ENCODE assay signal across 9 cellular contexts in genomic region chr14:58296731-58297130, GRCh38. TPM values are rescaled to one million over a fixed set of nuclear protein-coding genes. Genes with fewer than 3 reads are reported as not detected.
DNase-seq lines count a peak whose midpoint lies in the region; ATAC-seq and TF ChIP-seq lines count a peak whose summit lies in the region.
"Had no signal": no experiment of that assay in that cellular context is flagged by ENCODE, and none has a peak within 500 bp of the region (broad histone marks: within the 10 kb centered on the region; RNA-seq: fewer than 3 reads in every experiment).

No MANE protein-coding gene starts in this region.

- CTCF ChIA-PET in HCT116 (lab: Charles Lee), result no interaction called here

- H3K27ac ChIP-seq in HCT116 (ENCODE audit: low read depth, low read length) (peak overlapping the region; percentile 83; the same call in 1 of the 2 replicates), WERI-Rb-1 (peak overlapping the region; percentile 99), thoracic aorta (peak overlapping the region; percentile 89 to 98), substantia nigra (ENCODE audit: low read depth, low read length, poor library complexity, severe bottlenecking) (no peak overlapping the region)

- H3K9ac ChIP-seq in HCT116 (ENCODE audit: low read length), result peak overlapping the region; percentile 82

- peaks cover 15 to 23% of the 10 kb centered on the region in 2 experiments; a peak in 3 of 4 replicates for H3K36me3 ChIP-seq in HCT116 (ENCODE audit: control insufficient read depth in 1 of 2, insufficient read depth in 2 of 2, low read length in 2 of 2)
- H3K36me3 ChIP-seq in WERI-Rb-1, result peaks cover 45% of the 10 kb centered on the region
- H3K36me3 ChIP-seq in thoracic aorta, result peaks cover 15% of the 10 kb centered on the region

- TF ChIP-seq CTCF in HCT116 (IDR thresholded peaks at IDR 0.05 in 2 of 3, conservative IDR thresholded peaks at IDR 0.05 in 1 of 3; ENCODE audit: borderline replicate concordance in 1 of 3, insufficient read depth in 1 of 3, low read depth in 2 of 3, low read length in 2 of 3) (no peak), WERI-Rb-1 (IDR thresholded peaks at IDR 0.05; ENCODE audit: low read depth, low read length) (no peak), thoracic aorta (IDR thresholded peaks at IDR 0.05) (no peak)

- H3K27me3 ChIP-seq in HCT116 (ENCODE audit: insufficient read depth, low read length) (no peaks in the 10 kb centered on the region), WERI-Rb-1 (ENCODE audit: insufficient read depth, low read depth, severe bottlenecking) (no peaks in the 10 kb centered on the region), thoracic aorta (replicated peaks; ENCODE audit: insufficient read depth) (no peaks in the 10 kb centered on the region)

- H2AFZ ChIP-seq in HCT116 (ENCODE audit: low read depth, low read length, poor library complexity, severe bottlenecking), result no peak overlapping the region

- 0 out of 2 replicates have a peak, but pooled peaks cover 11% of the 10 kb centered on the region for H4K20me1 ChIP-seq in HCT116 (ENCODE audit: insufficient read depth)

- H3K79me2 ChIP-seq in HCT116 (ENCODE audit: insufficient read depth, low read length), result peaks cover 65% of the 10 kb centered on the region

- RAD21 ChIA-PET in HCT116 (lab: Charles Lee; ENCODE audit: low non-redundant PET in 1 of 2, low total read pairs in 2 of 2, uncharacterized antibody in 2 of 2, unreplicated experiment in 2 of 2), result no interaction called here

- H3K9me3 ChIP-seq in HCT116 (ENCODE audit: control insufficient read depth in 1 of 2, insufficient read depth in 1 of 2, low read depth in 1 of 2, low read length in 2 of 2) (no peaks in the 10 kb centered on the region), WERI-Rb-1 (ENCODE audit: severe bottlenecking) (no peaks in the 10 kb centered on the region), iPS-18c (ENCODE audit: control insufficient read depth, insufficient read depth, low read length) (peaks cover 4% of the 10 kb centered on the region), thoracic aorta (no peaks in the 10 kb centered on the region)

- no peak for TF ChIP-seq POLR2A in HCT116 (IDR thresholded peaks at IDR 0.05; ENCODE audit: borderline replicate concordance, extremely low read depth, insufficient read depth, insufficient read length)

- H3K9me2 ChIP-seq in HCT116 (ENCODE audit: insufficient read depth), result no peaks in the 10 kb centered on the region

- H3K4me3 ChIP-seq in HCT116 (replicated peaks in 1 of 2; ENCODE audit: low read depth in 1 of 2, low read length in 2 of 2), result peak overlapping the region; percentile 83 to 84
- H3K4me3 ChIP-seq in WERI-Rb-1 (ENCODE audit: low read depth, low read length), result peak overlapping the region; percentile 98
- peak overlapping the region; percentile 97 for H3K4me3 ChIP-seq in iPS-18c (ENCODE audit: insufficient read depth, low read depth, low read length)
- peak overlapping the region; percentile 67 for H3K4me3 ChIP-seq in thoracic aorta

- no peak for ATAC-seq in HCT116
- ATAC-seq in thoracic aorta (ENCODE audit: insufficient number of reproducible peaks, low FRiP score, low read depth), result no peak
- ATAC-seq in HG03457 (IDR thresholded peaks at IDR 0.05; ENCODE audit: unreplicated experiment), result no peak

- POLR2A ChIA-PET in HCT116 (lab: Charles Lee), result interaction anchor here (1.4 kb wide), 1 partner anchor 11 kb away, joined by 3 read pairs; no protein-coding TSS in a partner anchor

- no TSS peak for BruUV-seq in HCT116 (replicated peaks; lab: Mats Ljungman, UMichigan)

- no peak for TF ChIP-seq RAD21 in HCT116 (IDR thresholded peaks at IDR 0.05; ENCODE audit: low read depth)

- H3K4me1 ChIP-seq in HCT116 (ENCODE audit: control insufficient read depth in 1 of 2, insufficient read depth in 2 of 2, low read length in 2 of 2) (peaks cover 12 to 13% of the 10 kb centered on the region in 2 experiments), thoracic aorta (ENCODE audit: control insufficient read depth in 1 of 2, low read depth in 2 of 2) (peaks cover 16 to 42% of the 10 kb centered on the region in 2 donors)

- H3K4me2 ChIP-seq in HCT116 (ENCODE audit: low read length), result peak overlapping the region; percentile 92

- intact Hi-C loops in HCT116 (cut with micrococcal nuclease), result no loop called here

- no peak for DNase-seq in HCT116 (ENCODE audit: low read depth, low spot score)
- DNase-seq in WERI-Rb-1, result no peak
- no peak for DNase-seq in thoracic aorta (ENCODE audit: low spot score)
- DNase-seq in substantia nigra (lab: John Stamatoyannopoulos, UW), result no peak
- no peak for DNase-seq in NCI-H1092 (lab: John Stamatoyannopoulos, UW)
- DNase-seq: NCI-H2081; stimulated activated naive CD4-positive, alpha-beta T cell treated with Interleukin-2 at 50 U/mL for 16 hours had no signal

TF ChIP-seq in HCT116, 20 proteins besides CTCF, POLR2A, EP300 and RAD21:
- TF ChIP-seq CEBPB (IDR thresholded peaks at IDR 0.05; ENCODE audit: low read depth) (no peak), SP1 (IDR thresholded peaks at IDR 0.05; ENCODE audit: low read depth) (no peak), ZFX (IDR thresholded peaks at IDR 0.05) (no peak), FOSL1 (IDR thresholded peaks at IDR 0.05; ENCODE audit: low read depth) (no peak), EGR1 (IDR thresholded peaks at IDR 0.05; ENCODE audit: low read depth) (no peak)
- TF ChIP-seq, protein P1, sequence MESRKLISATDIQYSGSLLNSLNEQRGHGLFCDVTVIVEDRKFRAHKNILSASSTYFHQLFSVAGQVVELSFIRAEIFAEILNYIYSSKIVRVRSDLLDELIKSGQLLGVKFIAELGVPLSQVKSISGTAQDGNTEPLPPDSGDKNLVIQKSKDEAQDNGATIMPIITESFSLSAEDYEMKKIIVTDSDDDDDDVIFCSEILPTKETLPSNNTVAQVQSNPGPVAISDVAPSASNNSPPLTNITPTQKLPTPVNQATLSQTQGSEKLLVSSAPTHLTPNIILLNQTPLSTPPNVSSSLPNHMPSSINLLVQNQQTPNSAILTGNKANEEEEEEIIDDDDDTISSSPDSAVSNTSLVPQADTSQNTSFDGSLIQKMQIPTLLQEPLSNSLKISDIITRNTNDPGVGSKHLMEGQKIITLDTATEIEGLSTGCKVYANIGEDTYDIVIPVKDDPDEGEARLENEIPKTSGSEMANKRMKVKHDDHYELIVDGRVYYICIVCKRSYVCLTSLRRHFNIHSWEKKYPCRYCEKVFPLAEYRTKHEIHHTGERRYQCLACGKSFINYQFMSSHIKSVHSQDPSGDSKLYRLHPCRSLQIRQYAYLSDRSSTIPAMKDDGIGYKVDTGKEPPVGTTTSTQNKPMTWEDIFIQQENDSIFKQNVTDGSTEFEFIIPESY (IDR thresholded peaks at IDR 0.05; ENCODE audit: extremely low read depth, insufficient replicate concordance, low read length), result no peak

RNA-seq across cellular contexts. Expression of gene ARID4A, which starts 1.6 kb away (rescaled TPM):
- total RNA-seq in HCT116 (2021; ENCODE audit: unreplicated experiment) (13.9 TPM), thoracic aorta (10 to 100 TPM; 10.4 to 38.0 TPM)
- polyA plus RNA-seq in HCT116 (2012), result 5.0 and 5.2 TPM in 2 replicates

RNA-seq across cellular contexts. Expression of gene PSMA3, which starts 52.1 kb away (rescaled TPM):
- 267 TPM for total RNA-seq in HCT116 (2021; ENCODE audit: unreplicated experiment)
- 108 and 124 TPM in 2 replicates for polyA plus RNA-seq in HCT116 (2012)
- 10 to 100 TPM; 91.5 to 93.0 TPM for total RNA-seq in thoracic aorta
